In genomic region chr17:8226536-8227237, GRCh38 we compare ENCODE assay signal across 8 cellular contexts. TPM values are rescaled to one million over a fixed set of nuclear protein-coding genes. Genes with fewer than 3 reads are reported as not detected.
DNase-seq lines count a peak whose midpoint lies in the region; ATAC-seq, FAIRE-seq and TF ChIP-seq lines count a peak whose summit lies in the region.

No MANE protein-coding gene starts in this region.

- CTCF ChIA-PET in GM12878 (lab: Yijun Ruan, JAX), result interaction anchor here (0.9 to 2.6 kb wide), 6 partner anchors 20 to 107 kb away, joined by 3 to 7 read pairs (median 3); partner anchors contain the start of genes CTC1 and SLC25A35

- no peak for FAIRE-seq in RCC 7860 (lab: Jason Lieb, UNC)
- FAIRE-seq in GM12878 (lab: Jason Lieb, UNC), result no peak

- DNase-seq in GM20000 (ENCODE audit: low spot score), result peak; percentile 56
- peak; percentile 90 for DNase-seq in RCC 7860 (ENCODE audit: low spot score)
- DNase-seq in GM12878 (ENCODE audit: low read depth, low spot score), result peak; percentile 78
- peak in 49 of 51 donors; percentile 13 to 87 (median 61) for DNase-seq in hypothalamus (lab: John Stamatoyannopoulos, UW)
- no peak for DNase-seq in WERI-Rb-1
- no peak for DNase-seq in COR-L47 (lab: John Stamatoyannopoulos, UW)

- H3K79me2 ChIP-seq in ACC112 (ENCODE audit: control insufficient read depth, insufficient read depth, low read length, unreplicated experiment), result no peaks in the 10 kb centered on the region
- H3K79me2 ChIP-seq in GM12878 (ENCODE audit: control insufficient read depth, insufficient read depth, low read length), result no peaks in the 10 kb centered on the region

- no TSS peak for BruUV-seq in GM12878 (replicated peaks; lab: Mats Ljungman, UMichigan)

- SMC1A ChIA-PET in GM12878 (lab: Charles Lee; ENCODE audit: uncharacterized antibody, unreplicated experiment), result interaction anchor here (0.7 to 6.7 kb wide), 14 partner anchors 18 to 183 kb away, joined by 3 to 64 read pairs (median 4); partner anchors contain the start of genes CTC1, PFAS, RANGRF and SLC25A35

- no peak for TF ChIP-seq CTCF in GM20000 (IDR thresholded peaks at IDR 0.05; ENCODE audit: extremely low read depth, missing control alignments)
- TF ChIP-seq CTCF in GM12878 (IDR thresholded peaks at IDR 0.05 in 2 of 3, conservative IDR thresholded peaks at IDR 0.05 in 1 of 3; ENCODE audit: control insufficient read depth in 2 of 3, extremely low read depth in 1 of 3, insufficient read depth in 1 of 3, low read depth in 3 of 3, low read length in 3 of 3), result no peak
- TF ChIP-seq CTCF in WERI-Rb-1 (IDR thresholded peaks at IDR 0.05; ENCODE audit: low read depth, low read length), result no peak

- under 1% methylated on average over 32 of the region's 32 CpGs for WGBS in GM12878 (ENCODE audit: insufficient coverage, insufficient replicate concordance, low lambda C conversion rate, missing lambda C conversion rate)

- peak overlapping the region; percentile 79 for H3K4me2 ChIP-seq in GM12878 (ENCODE audit: control insufficient read depth, insufficient read depth)

- RAD21 ChIA-PET in GM12878 (lab: Charles Lee; ENCODE audit: unreplicated experiment), result interaction anchor here (0.8 to 6.5 kb wide), 8 partner anchors 17 to 74 kb away, joined by 3 to 117 read pairs (median 6); partner anchors contain the start of genes BORCS6, CTC1 and RANGRF

- POLR2A ChIA-PET in GM12878 (lab: Charles Lee), result interaction anchor here (0.6 to 9.0 kb wide), 8 partner anchors 10 to 104 kb away, joined by 3 to 161 read pairs (median 4); partner anchors contain the start of genes AURKB, BORCS6, CTC1 and PFAS

- intact Hi-C loops in GM12878 (cut with micrococcal nuclease; ENCODE audit: unreplicated experiment), result loop anchor here (1.0 kb wide), 1 partner anchor 69 kb away; the partner anchor contains the start of gene SLC25A35

- in situ Hi-C loops in GM12878 (cut with MboI), result no loop called here

- peak overlapping the region; percentile 60; the same call in 1 of the 2 replicates for H3K9ac ChIP-seq in GM12878 (ENCODE audit: control insufficient read depth, insufficient read depth, low read length)
- H3K9ac ChIP-seq in rectal smooth muscle tissue (ENCODE audit: low read length), result no peak overlapping the region

- no peak overlapping the region for H2AFZ ChIP-seq in ACC112 (ENCODE audit: low read length, unreplicated experiment)
- peak overlapping the region; percentile 65 for H2AFZ ChIP-seq in GM12878 (ENCODE audit: control insufficient read depth, low read depth, low read length)

- H3K4me1 ChIP-seq in ACC112 (ENCODE audit: control insufficient read depth, insufficient read depth, low read length, unreplicated experiment), result peaks cover 5% of the 10 kb centered on the region
- peaks cover 27% of the 10 kb centered on the region for H3K4me1 ChIP-seq in GM12878 (ENCODE audit: control insufficient read depth, insufficient read depth, low read length)
- peaks cover 13% of the 10 kb centered on the region for H3K4me1 ChIP-seq in rectal smooth muscle tissue (ENCODE audit: control insufficient read depth, insufficient read depth, low read length)

- H3K36me3 ChIP-seq in ACC112 (ENCODE audit: insufficient read depth, low read length), result no peaks in the 10 kb centered on the region
- H3K36me3 ChIP-seq in GM12878 (ENCODE audit: control insufficient read depth in 2 of 2, insufficient read depth in 2 of 2, low read length in 1 of 2), result peaks cover 27 to 31% of the 10 kb centered on the region in 2 experiments
- H3K36me3 ChIP-seq in rectal smooth muscle tissue (ENCODE audit: control insufficient read depth, insufficient read depth, low read length), result peaks cover 40% of the 10 kb centered on the region
- H3K36me3 ChIP-seq in WERI-Rb-1, result peaks cover 52% of the 10 kb centered on the region

- no peaks in the 10 kb centered on the region for H3K9me3 ChIP-seq in GM12878 (replicated peaks; ENCODE audit: control insufficient read depth, insufficient read depth, low read length)
- H3K9me3 ChIP-seq in WERI-Rb-1 (ENCODE audit: severe bottlenecking), result no peaks in the 10 kb centered on the region

- TF ChIP-seq EP300 in GM12878 (IDR thresholded peaks at IDR 0.05; ENCODE audit: borderline replicate concordance in 1 of 2, control insufficient read depth in 1 of 2, low read depth in 2 of 2, low read length in 2 of 2), result peak in 1 of 2 experiments; percentile 35; a peak in 1 of 4 replicates

- peak; percentile 63 for TF ChIP-seq POLR2A in GM12878 (IDR thresholded peaks at IDR 0.05; ENCODE audit: low read depth, low read length)

- no peaks in the 10 kb centered on the region for H3K27me3 ChIP-seq in ACC112 (ENCODE audit: insufficient read depth, low read length)
- H3K27me3 ChIP-seq in GM12878 (replicated peaks in 1 of 2; ENCODE audit: control insufficient read depth in 2 of 2, insufficient read depth in 2 of 2, low read length in 1 of 2), result no peaks in the 10 kb centered on the region
- no peaks in the 10 kb centered on the region for H3K27me3 ChIP-seq in rectal smooth muscle tissue (ENCODE audit: control insufficient read depth, insufficient read depth, low read length)
- H3K27me3 ChIP-seq in WERI-Rb-1 (ENCODE audit: insufficient read depth, low read depth, severe bottlenecking), result no peaks in the 10 kb centered on the region

- no peak for TF ChIP-seq RAD21 in GM12878 (IDR thresholded peaks at IDR 0.05; ENCODE audit: insufficient read depth, low read depth, low read length)

- peak overlapping the region; percentile 64 for H3K4me3 ChIP-seq in ACC112 (ENCODE audit: low read depth, low read length)
- H3K4me3 ChIP-seq in GM12878, result peak overlapping the region; percentile 44
- H3K4me3 ChIP-seq in rectal smooth muscle tissue (ENCODE audit: low read length), result peak overlapping the region; percentile 49
- H3K4me3 ChIP-seq in WERI-Rb-1 (ENCODE audit: low read depth, low read length), result no peak overlapping the region

- H3K27ac ChIP-seq in ACC112 (ENCODE audit: low read depth, low read length) (peak overlapping the region; percentile 87), GM12878 (ENCODE audit: control insufficient read depth, insufficient read depth) (peak overlapping the region; percentile 54), rectal smooth muscle tissue (ENCODE audit: low read depth, low read length) (peak overlapping the region; percentile 56), WERI-Rb-1 (no peak overlapping the region)

- H4K20me1 ChIP-seq in GM12878 (ENCODE audit: control insufficient read depth, insufficient read depth), result no peaks in the 10 kb centered on the region; the same call in 1 of the 2 replicates

- peak; percentile 20 for ATAC-seq in GM12878

RNA-seq across cellular contexts. Expression of gene AURKB, which starts 16.3 kb away (rescaled TPM):
- 53.6 and 56.5 TPM in 2 replicates for total RNA-seq in GM12878 (2013; cell fraction: nucleolus; rRNA removed)
- total RNA-seq in GM12878 (2014; rRNA removed) (125 and 134 TPM in 2 replicates), GM12878 (2014; rRNA removed; fragmentation: Illumina TruSeq; extraction: Trizol) (101 and 109 TPM in 2 replicates), GM12878 (2021) (140 and 141 TPM in 2 replicates)
- 54.5 TPM for polyA plus RNA-seq in GM12878 (2011; ENCODE audit: low read depth)
- polyA plus RNA-seq in GM12878 (2011; rRNA removed) (24.7 and 52.7 TPM in 2 replicates), GM12878 (2014; fragmentation: Illumina TruSeq; extraction: Trizol) (89.9 and 149 TPM in 2 replicates), GM12878 (2014; fragmentation: Nextera tagmentation; extraction: Ambion mirVana) (100 to 1,000 TPM; 107 to 121 TPM), GM12878 (2014; rRNA removed) (81.5 and 106 TPM in 2 replicates), GM12878 (2016; fragmentation: Nextera tagmentation; extraction: Ambion mirVana) (100 to 1,000 TPM; 187 to 209 TPM)
- polyA plus RNA-seq in GM12878 (2011; cell fraction: cytosol; rRNA removed), result 78.6 and 120 TPM in 2 replicates
- 223 and 238 TPM in 2 replicates for polyA plus RNA-seq in GM12878 (2011; cell fraction: nucleus; rRNA removed)
- 66.2 and 89.3 TPM in 2 replicates for polyA plus RNA-seq in GM12878 (2012)
- polyA minus RNA-seq in GM12878 (2011; rRNA and poly(A)+ RNA removed), result 42.4 and 65.7 TPM in 2 replicates
- polyA minus RNA-seq in GM12878 (2011; cell fraction: cytosol; rRNA and poly(A)+ RNA removed), result 20.8 and 32.3 TPM in 2 replicates
- polyA minus RNA-seq in GM12878 (2011; cell fraction: nucleus; rRNA and poly(A)+ RNA removed), result 70.2 and 122 TPM in 2 replicates

RNA-seq across cellular contexts. Expression of gene CTC1, which starts 21.2 kb away (rescaled TPM):
- total RNA-seq in GM12878 (2013; cell fraction: nucleolus; rRNA removed), result 125 and 136 TPM in 2 replicates
- total RNA-seq in GM12878 (2014; rRNA removed) (13.9 and 14.6 TPM in 2 replicates), GM12878 (2014; rRNA removed; fragmentation: Illumina TruSeq; extraction: Trizol) (9.9 and 12.3 TPM in 2 replicates), GM12878 (2021) (40.7 and 45.7 TPM in 2 replicates)
- 16.0 TPM for polyA plus RNA-seq in GM12878 (2011; ENCODE audit: low read depth)
- polyA plus RNA-seq in GM12878 (2011; rRNA removed) (16.9 and 26.5 TPM in 2 replicates), GM12878 (2014; fragmentation: Illumina TruSeq; extraction: Trizol) (25.5 and 26.4 TPM in 2 replicates), GM12878 (2014; fragmentation: Nextera tagmentation; extraction: Ambion mirVana) (1 to 10 TPM; 6.6 to 7.0 TPM), GM12878 (2014; rRNA removed) (23.5 and 30.2 TPM in 2 replicates), GM12878 (2016; fragmentation: Nextera tagmentation; extraction: Ambion mirVana) (10 to 100 TPM; 27.5 to 28.5 TPM)
- polyA plus RNA-seq in GM12878 (2011; cell fraction: cytosol; rRNA removed), result 23.3 and 39.5 TPM in 2 replicates
- 259 and 294 TPM in 2 replicates for polyA plus RNA-seq in GM12878 (2011; cell fraction: nucleus; rRNA removed)
- 34.3 and 34.5 TPM in 2 replicates for polyA plus RNA-seq in GM12878 (2012)
- polyA minus RNA-seq in GM12878 (2011; rRNA and poly(A)+ RNA removed), result 44.8 and 48.2 TPM in 2 replicates
- 7.7 and 12.4 TPM in 2 replicates for polyA minus RNA-seq in GM12878 (2011; cell fraction: cytosol; rRNA and poly(A)+ RNA removed)
- 110 and 134 TPM in 2 replicates for polyA minus RNA-seq in GM12878 (2011; cell fraction: nucleus; rRNA and poly(A)+ RNA removed)

RNA-seq across cellular contexts. Expression of gene PFAS, which starts 22.4 kb away (rescaled TPM):
- total RNA-seq in GM12878 (2013; cell fraction: nucleolus; rRNA removed), result 63.4 and 75.4 TPM in 2 replicates
- total RNA-seq in GM12878 (2014; rRNA removed), result 65.5 and 73.4 TPM in 2 replicates
- 25.8 and 30.3 TPM in 2 replicates for total RNA-seq in GM12878 (2014; rRNA removed; fragmentation: Illumina TruSeq; extraction: Trizol)
- total RNA-seq in GM12878 (2021), result 113 and 122 TPM in 2 replicates
- polyA plus RNA-seq in GM12878 (2011; ENCODE audit: low read depth), result 23.9 TPM
- polyA plus RNA-seq in GM12878 (2011; rRNA removed), result 18.8 and 42.4 TPM in 2 replicates
- polyA plus RNA-seq in GM12878 (2011; cell fraction: cytosol; rRNA removed), result 34.4 and 37.7 TPM in 2 replicates
- polyA plus RNA-seq in GM12878 (2011; cell fraction: nucleus; rRNA removed), result 85.3 and 143 TPM in 2 replicates
- polyA plus RNA-seq in GM12878 (2012), result 24.8 and 37.2 TPM in 2 replicates
- polyA plus RNA-seq in GM12878 (2014; fragmentation: Illumina TruSeq; extraction: Trizol), result 31.3 and 36.4 TPM in 2 replicates
- 10 to 100 TPM; 13.9 to 16.1 TPM for polyA plus RNA-seq in GM12878 (2014; fragmentation: Nextera tagmentation; extraction: Ambion mirVana)
- 51.9 and 63.8 TPM in 2 replicates for polyA plus RNA-seq in GM12878 (2014; rRNA removed)
- 10 to 100 TPM; 72.1 to 77.0 TPM for polyA plus RNA-seq in GM12878 (2016; fragmentation: Nextera tagmentation; extraction: Ambion mirVana)
- polyA minus RNA-seq in GM12878 (2011; rRNA and poly(A)+ RNA removed), result 56.5 and 90.4 TPM in 2 replicates
- 34.6 and 38.9 TPM in 2 replicates for polyA minus RNA-seq in GM12878 (2011; cell fraction: cytosol; rRNA and poly(A)+ RNA removed)
- 38.6 and 68.2 TPM in 2 replicates for polyA minus RNA-seq in GM12878 (2011; cell fraction: nucleus; rRNA and poly(A)+ RNA removed)

RNA-seq across cellular contexts. Expression of gene BORCS6, which starts 36.7 kb away (rescaled TPM):
- total RNA-seq in GM12878 (2013; cell fraction: nucleolus; rRNA removed), result 4.8 and 5.9 TPM in 2 replicates
- 11.1 and 14.1 TPM in 2 replicates for total RNA-seq in GM12878 (2014; rRNA removed)
- total RNA-seq in GM12878 (2014; rRNA removed; fragmentation: Illumina TruSeq; extraction: Trizol), result 3.4 and 4.0 TPM in 2 replicates
- 10.8 and 11.5 TPM in 2 replicates for total RNA-seq in GM12878 (2021)
- polyA plus RNA-seq in GM12878 (2011; ENCODE audit: low read depth), result 2.6 TPM
- 2.7 and 4.9 TPM in 2 replicates for polyA plus RNA-seq in GM12878 (2011; rRNA removed)
- polyA plus RNA-seq in GM12878 (2011; cell fraction: cytosol; rRNA removed), result 7.7 and 11.1 TPM in 2 replicates
- 7.8 and 9.8 TPM in 2 replicates for polyA plus RNA-seq in GM12878 (2011; cell fraction: nucleus; rRNA removed)
- polyA plus RNA-seq in GM12878 (2012), result 7.3 and 8.5 TPM in 2 replicates
- 0.81 and 3.2 TPM in 2 replicates for polyA plus RNA-seq in GM12878 (2014; fragmentation: Illumina TruSeq; extraction: Trizol)
- under 1 TPM; 0.37 to 0.64 TPM for polyA plus RNA-seq in GM12878 (2014; fragmentation: Nextera tagmentation; extraction: Ambion mirVana)
- polyA plus RNA-seq in GM12878 (2014; rRNA removed), result 8.6 and 9.1 TPM in 2 replicates
- polyA plus RNA-seq in GM12878 (2016; fragmentation: Nextera tagmentation; extraction: Ambion mirVana), result 10 to 100 TPM; 10.5 to 11.7 TPM
- 4.4 and 7.9 TPM in 2 replicates for polyA minus RNA-seq in GM12878 (2011; rRNA and poly(A)+ RNA removed)
- 3.1 and 5.6 TPM in 2 replicates for polyA minus RNA-seq in GM12878 (2011; cell fraction: cytosol; rRNA and poly(A)+ RNA removed)
- 5.7 and 7.9 TPM in 2 replicates for polyA minus RNA-seq in GM12878 (2011; cell fraction: nucleus; rRNA and poly(A)+ RNA removed)

RNA-seq across cellular contexts. Expression of gene TMEM107, which starts 50.5 kb away (rescaled TPM):
- total RNA-seq in GM12878 (2013; cell fraction: nucleolus; rRNA removed), result 31.8 and 36.0 TPM in 2 replicates
- 38.7 and 47.6 TPM in 2 replicates for total RNA-seq in GM12878 (2014; rRNA removed)
- total RNA-seq in GM12878 (2014; rRNA removed; fragmentation: Illumina TruSeq; extraction: Trizol), result 23.7 and 24.9 TPM in 2 replicates
- total RNA-seq in GM12878 (2021), result 18.6 and 20.0 TPM in 2 replicates
- polyA plus RNA-seq in GM12878 (2011; ENCODE audit: low read depth), result 9.9 TPM
- polyA plus RNA-seq in GM12878 (2011; rRNA removed), result 32.9 and 33.7 TPM in 2 replicates
- 40.2 and 40.3 TPM in 2 replicates for polyA plus RNA-seq in GM12878 (2011; cell fraction: cytosol; rRNA removed)
- 32.6 and 35.3 TPM in 2 replicates for polyA plus RNA-seq in GM12878 (2011; cell fraction: nucleus; rRNA removed)
- polyA plus RNA-seq in GM12878 (2012), result 19.2 and 20.9 TPM in 2 replicates
- 7.5 and 7.9 TPM in 2 replicates for polyA plus RNA-seq in GM12878 (2014; fragmentation: Illumina TruSeq; extraction: Trizol)
- polyA plus RNA-seq in GM12878 (2014; fragmentation: Nextera tagmentation; extraction: Ambion mirVana), result 10 to 100 TPM; 20.8 to 27.0 TPM
- polyA plus RNA-seq in GM12878 (2014; rRNA removed), result 13.0 and 15.7 TPM in 2 replicates
- polyA plus RNA-seq in GM12878 (2016; fragmentation: Nextera tagmentation; extraction: Ambion mirVana), result 10 to 100 TPM; 22.5 to 23.3 TPM
- polyA minus RNA-seq in GM12878 (2011; rRNA and poly(A)+ RNA removed), result 132 and 195 TPM in 2 replicates
- polyA minus RNA-seq in GM12878 (2011; cell fraction: cytosol; rRNA and poly(A)+ RNA removed), result 52.2 and 52.7 TPM in 2 replicates
- polyA minus RNA-seq in GM12878 (2011; cell fraction: nucleus; rRNA and poly(A)+ RNA removed), result 146 and 159 TPM in 2 replicates

Comparison
In these comparisons a context has a peak if more than half of its experiments do, and no peak if none do; other contexts are left out.
1. DNase-seq: peak in GM20000 (single experiment), RCC 7860 (single experiment), GM12878 (single experiment) and hypothalamus (49 of 51); none in WERI-Rb-1 (single experiment) and COR-L47 (single experiment).